In the genomic region with DNA sequence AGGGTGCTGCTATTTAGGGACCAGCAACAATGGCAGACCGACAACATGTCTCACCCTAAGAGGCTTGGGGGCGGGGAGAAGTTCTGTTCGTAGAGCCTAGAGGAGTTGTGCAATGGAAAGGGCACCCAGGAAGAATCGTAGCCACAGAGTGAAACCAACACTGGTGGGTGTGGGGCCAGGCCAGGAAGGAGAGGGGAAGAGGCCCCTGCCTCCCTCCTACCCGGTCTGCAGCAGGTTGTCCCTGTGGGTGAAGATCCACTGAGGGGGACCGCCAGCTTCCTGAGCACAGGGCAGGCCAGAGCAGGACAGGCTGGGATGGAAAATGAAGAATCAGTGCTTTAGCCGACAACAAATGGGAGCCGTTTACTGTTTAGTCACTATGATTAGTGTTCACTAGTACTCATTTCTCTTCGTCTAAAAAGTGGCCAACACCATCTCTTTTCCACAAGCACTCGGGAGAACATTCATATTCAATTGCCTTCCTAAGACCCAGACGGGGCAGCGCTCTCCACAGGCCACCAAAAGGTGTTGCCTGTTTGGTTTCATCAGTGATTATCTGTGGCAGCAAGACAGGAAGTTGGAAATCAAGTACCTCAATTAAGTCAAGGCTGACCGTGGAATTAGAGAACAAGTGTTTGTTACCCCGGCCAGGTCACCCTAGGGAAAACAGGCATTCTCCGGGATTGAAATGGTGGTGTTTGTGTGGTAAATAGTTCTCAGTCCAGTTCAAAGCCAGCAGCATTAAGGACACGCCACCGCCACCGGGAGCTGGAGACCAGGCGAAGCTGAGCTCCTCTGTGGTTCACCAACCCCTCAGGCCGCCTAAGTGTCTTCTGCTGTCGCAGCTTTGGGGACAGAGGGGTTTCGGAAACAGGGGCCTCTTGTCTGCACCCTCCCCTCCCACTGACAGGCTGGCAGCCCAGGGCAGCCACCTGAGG, we compare ENCODE assay signal across 8 cellular contexts.
A peak's percentile ranks its signal among the peaks of the same experiment; 100 is the strongest.
DNase-seq lines count a peak whose midpoint lies in the region; ATAC-seq and TF ChIP-seq lines count a peak whose summit lies in the region.

No MANE protein-coding gene starts in this region.

- H3K9me3 ChIP-seq in adipocyte (ENCODE audit: control insufficient read depth, low read length), result no peaks in the 10 kb centered on the region

- peaks cover 17% of the 10 kb centered on the region for H3K4me1 ChIP-seq in adipocyte (ENCODE audit: control insufficient read depth, insufficient read depth, low read length)

- DNase-seq in NCI-H1417 (lab: John Stamatoyannopoulos, UW) (peak in 2 of 3 experiments; percentile 71 to 82), NCI-H1417 treated with DMSO at 0.1 percent for 48 hours (lab: John Stamatoyannopoulos, UW) (no peak), SIG-M5 treated with dmso at 0.1 percent for 504 hours (lab: John Stamatoyannopoulos, UW; ENCODE audit: unreplicated experiment) (peak; percentile 98), adipocyte (ENCODE audit: low read depth) (peak; percentile 23), iPS-NIHi7 (ENCODE audit: extremely low spot score) (peak; percentile 38), GM20000 (ENCODE audit: low spot score) (no peak)
- DNase-seq in stimulated activated CD4-positive, alpha-beta T cell treated with anti-CD3 and anti-CD28 coated beads, Interleukin-12 subunit alpha, Interleukin-12 subunit beta, amount 100 ng/mL, for 48 hours (ENCODE audit: low read depth in 2 of 3, low spot score in 1 of 3), result peak; percentile 57 to 66 (median 59)

- H3K4me3 ChIP-seq in adipocyte (ENCODE audit: low read length), result peak overlapping the region; percentile 86

- peak overlapping the region; percentile 88 for H3K9ac ChIP-seq in adipocyte (ENCODE audit: low read length)

- H3K36me3 ChIP-seq in adipocyte (ENCODE audit: control insufficient read depth, insufficient read depth, low read length, severe bottlenecking), result no peaks in the 10 kb centered on the region

- H3K27me3 ChIP-seq in adipocyte (replicated peaks; ENCODE audit: control insufficient read depth, insufficient read depth, low read length), result no peaks in the 10 kb centered on the region

- no peak for ATAC-seq in GM18909 (IDR thresholded peaks at IDR 0.05; ENCODE audit: poor library complexity, unreplicated experiment)

- no peak for TF ChIP-seq CTCF in GM20000 (IDR thresholded peaks at IDR 0.05; ENCODE audit: extremely low read depth, missing control alignments)

Comparison
In these comparisons a context has a peak if more than half of its experiments do, and no peak if none do; other contexts are left out.
1. DNase-seq: peak in NCI-H1417 (2 of 3), SIG-M5 treated with dmso at 0.1 percent for 504 hours (single experiment), adipocyte (single experiment), iPS-NIHi7 (single experiment) and stimulated activated CD4-positive, alpha-beta T cell treated with anti-CD3 and anti-CD28 coated beads, Interleukin-12 subunit alpha, Interleukin-12 subunit beta, amount 100 ng/mL, for 48 hours (3 of 3); none in NCI-H1417 treated with DMSO at 0.1 percent for 48 hours (single experiment) and GM20000 (single experiment).